Comparison of ENCODE assay signal across 7 cellular contexts in genomic region chr22:20392983-20393704, GRCh38. TPM values are rescaled to one million over a fixed set of nuclear protein-coding genes. Genes with fewer than 3 reads are reported as not detected.
DNase-seq lines count a peak whose midpoint lies in the region; ATAC-seq and TF ChIP-seq lines count a peak whose summit lies in the region.

No MANE protein-coding gene starts in this region.

- H3K27ac Mint-ChIP-seq in activated CD8-positive, alpha-beta T cell treated with anti-CD3 and anti-CD28 coated beads, Interleukin-2, amount 10 ng/mL, durations not matched to agents 7 days and 5 days, result peak overlapping the region; percentile 92
- H3K27ac Mint-ChIP-seq in stimulated activated effector memory CD8-positive, alpha-beta T cell treated with anti-CD3 and anti-CD28 coated beads, Interleukin-12 subunit alpha, Interleukin-12 subunit beta, amount 100 ng/mL, for 72 hours, result peak overlapping the region; percentile 90

- H3K9me3 Mint-ChIP-seq in activated CD8-positive, alpha-beta T cell treated with anti-CD3 and anti-CD28 coated beads, Interleukin-2, amount 10 ng/mL, durations not matched to agents 7 days and 5 days (ENCODE audit: insufficient read depth), result no peaks in the 10 kb centered on the region
- H3K9me3 Mint-ChIP-seq in stimulated activated effector memory CD8-positive, alpha-beta T cell treated with anti-CD3 and anti-CD28 coated beads, Interleukin-12 subunit alpha, Interleukin-12 subunit beta, amount 100 ng/mL, for 72 hours, result no peaks in the 10 kb centered on the region

- peak overlapping the region; percentile 76 for H3K4me3 ChIP-seq in iPS-11a (ENCODE audit: low read depth, low read length)

- H3K4me3 Mint-ChIP-seq in activated CD8-positive, alpha-beta T cell treated with anti-CD3 and anti-CD28 coated beads, Interleukin-2, amount 10 ng/mL, durations not matched to agents 7 days and 5 days, result peak overlapping the region; percentile 86
- H3K4me3 Mint-ChIP-seq in stimulated activated effector memory CD8-positive, alpha-beta T cell treated with anti-CD3 and anti-CD28 coated beads, Interleukin-12 subunit alpha, Interleukin-12 subunit beta, amount 100 ng/mL, for 72 hours, result peak overlapping the region; percentile 81

- no peak for DNase-seq in HEK293T (ENCODE audit: extremely low spot score)
- DNase-seq in activated CD8-positive, alpha-beta T cell treated with anti-CD3 and anti-CD28 coated beads, Interleukin-2, amount 10 ng/mL, durations not matched to agents 7 days and 5 days, result no peak
- no peak for DNase-seq in stimulated activated effector memory CD8-positive, alpha-beta T cell treated with anti-CD3 and anti-CD28 coated beads, Interleukin-12 subunit alpha, Interleukin-12 subunit beta, amount 100 ng/mL, for 72 hours (ENCODE audit: low spot score in 2 of 2)
- DNase-seq in NCI-H774 (lab: John Stamatoyannopoulos, UW), result no peak
- no peak for DNase-seq in COR-L47 (lab: John Stamatoyannopoulos, UW)

- peaks cover 18% of the 10 kb centered on the region for H3K4me1 Mint-ChIP-seq in activated CD8-positive, alpha-beta T cell treated with anti-CD3 and anti-CD28 coated beads, Interleukin-2, amount 10 ng/mL, durations not matched to agents 7 days and 5 days (ENCODE audit: low read depth)
- peaks cover 21% of the 10 kb centered on the region for H3K4me1 Mint-ChIP-seq in stimulated activated effector memory CD8-positive, alpha-beta T cell treated with anti-CD3 and anti-CD28 coated beads, Interleukin-12 subunit alpha, Interleukin-12 subunit beta, amount 100 ng/mL, for 72 hours

- H3K36me3 Mint-ChIP-seq in activated CD8-positive, alpha-beta T cell treated with anti-CD3 and anti-CD28 coated beads, Interleukin-2, amount 10 ng/mL, durations not matched to agents 7 days and 5 days (ENCODE audit: low read depth), result peaks cover 4% of the 10 kb centered on the region
- no peaks in the 10 kb centered on the region for H3K36me3 Mint-ChIP-seq in stimulated activated effector memory CD8-positive, alpha-beta T cell treated with anti-CD3 and anti-CD28 coated beads, Interleukin-12 subunit alpha, Interleukin-12 subunit beta, amount 100 ng/mL, for 72 hours

- CTCF ChIA-PET in HEK293T (lab: Yijun Ruan, JAX), result no interaction called here
- CTCF ChIA-PET in activated CD8-positive, alpha-beta T cell treated with anti-CD3 and anti-CD28 coated beads, Interleukin-2, amount 10 ng/mL, durations not matched to agents 7 days and 5 days (lab: Charles Lee), result interaction anchor here (0.6 to 1.8 kb wide), 10 partner anchors 11 to 1236 kb away, joined by 3 to 7 read pairs (median 3); partner anchors contain the start of gene DGCR6L

- POLR2A ChIA-PET in HEK293T (lab: Yijun Ruan, JAX), result interaction anchor here (0.7 to 4.2 kb wide), 14 partner anchors 11 to 139 kb away, joined by 3 to 25 read pairs (median 4); partner anchors contain the start of gene DGCR6L
- POLR2A ChIA-PET in activated CD8-positive, alpha-beta T cell treated with anti-CD3 and anti-CD28 coated beads, Interleukin-2, amount 10 ng/mL, durations not matched to agents 7 days and 5 days (lab: Charles Lee), result interaction anchor here (0.6 to 1.9 kb wide), 5 partner anchors 61 to 160 kb away, joined by 3 to 7 read pairs (median 3); partner anchors contain the start of genes DGCR6L and MED15

- no peak for ATAC-seq in activated CD8-positive, alpha-beta T cell treated with anti-CD3 and anti-CD28 coated beads, Interleukin-2, amount 10 ng/mL, durations not matched to agents 7 days and 5 days
- peak; percentile 1 for ATAC-seq in stimulated activated effector memory CD8-positive, alpha-beta T cell treated with anti-CD3 and anti-CD28 coated beads, Interleukin-12 subunit alpha, Interleukin-12 subunit beta, amount 100 ng/mL, for 72 hours
- ATAC-seq in HG02852 (IDR thresholded peaks at IDR 0.05; ENCODE audit: unreplicated experiment), result no peak

- H3K27me3 Mint-ChIP-seq in activated CD8-positive, alpha-beta T cell treated with anti-CD3 and anti-CD28 coated beads, Interleukin-2, amount 10 ng/mL, durations not matched to agents 7 days and 5 days (ENCODE audit: low read depth), result peaks cover 3% of the 10 kb centered on the region

TF ChIP-seq in HEK293T, 16 proteins besides CTCF, POLR2A, EP300 and RAD21:
- TF ChIP-seq L3MBTL2 (conservative IDR thresholded peaks at IDR 0.05) (peak; percentile 45; the same call in 1 of the 2 replicates), PKNOX1 (IDR thresholded peaks at IDR 0.05) (no peak)

RNA-seq across cellular contexts. Expression of gene ZNF74, which starts 0.8 kb away (rescaled TPM):
- total RNA-seq in activated CD8-positive, alpha-beta T cell treated with anti-CD3 and anti-CD28 coated beads, Interleukin-2, amount 10 ng/mL, durations not matched to agents 7 days and 5 days, result 10 to 100 TPM in 1 of 2 experiments, 1 to 10 TPM in 1; 9.2 to 12.6 TPM

RNA-seq across cellular contexts. Expression of gene SCARF2, which starts 44.5 kb away (rescaled TPM):
- total RNA-seq in activated CD8-positive, alpha-beta T cell treated with anti-CD3 and anti-CD28 coated beads, Interleukin-2, amount 10 ng/mL, durations not matched to agents 7 days and 5 days, result 1 to 10 TPM in 1 of 2 experiments, under 1 TPM in 1; 0.76 to 1.2 TPM
